Comparison of ENCODE assay signal across 1 cellular context in genomic region chr18:58287626-58288289, GRCh38.
TF ChIP-seq lines count a peak whose summit lies in the region.

No MANE protein-coding gene starts in this region.

TF ChIP-seq in A549, 52 proteins besides CTCF, POLR2A, EP300 and RAD21:
- TF ChIP-seq RFX5 (IDR thresholded peaks at IDR 0.05) (no peak), HDAC2 (IDR thresholded peaks at IDR 0.05) (no peak), TFCP2L1 (CRISPR knock-in tag; IDR thresholded peaks at IDR 0.05) (no peak), PHF8 (IDR thresholded peaks at IDR 0.05; ENCODE audit: borderline replicate concordance, low read depth) (no peak), CHD2 (IDR thresholded peaks at IDR 0.05; ENCODE audit: low read length, partially characterized antibody) (no peak), NPAS2 (CRISPR knock-in tag; IDR thresholded peaks at IDR 0.05; ENCODE audit: borderline replicate concordance) (no peak), HEYL (CRISPR knock-in tag; IDR thresholded peaks at IDR 0.05) (no peak), RNF2 (IDR thresholded peaks at IDR 0.05; ENCODE audit: borderline replicate concordance, low read depth) (no peak), CBX2 (IDR thresholded peaks at IDR 0.05; ENCODE audit: borderline replicate concordance, low read depth) (no peak), ESRRA (IDR thresholded peaks at IDR 0.05; ENCODE audit: borderline replicate concordance, low read length) (no peak), CBX8 (IDR thresholded peaks at IDR 0.05) (no peak), MAFK (IDR thresholded peaks at IDR 0.05; ENCODE audit: partially characterized antibody) (no peak), KDM5A (IDR thresholded peaks at IDR 0.05) (no peak), MAX (IDR thresholded peaks at IDR 0.05) (no peak), KDM1A (IDR thresholded peaks at IDR 0.05; ENCODE audit: low read depth) (no peak), MAZ (IDR thresholded peaks at IDR 0.05; ENCODE audit: borderline replicate concordance, low read depth, low read length) (no peak), BHLHE40 (IDR thresholded peaks at IDR 0.05; ENCODE audit: low read depth, low read length) (no peak), HES2 (IDR thresholded peaks at IDR 0.05) (no peak)
